Comparison of ENCODE assay signal across 8 cellular contexts in genomic region chr7:72827839-72828591, GRCh38. TPM values are rescaled to one million over a fixed set of nuclear protein-coding genes. Genes with fewer than 3 reads are reported as not detected.
DNase-seq lines count a peak whose midpoint lies in the region; ATAC-seq and TF ChIP-seq lines count a peak whose summit lies in the region.
"Not testable (repeated sequence)": the region's sequence is repeated elsewhere in the genome, so short reads cannot be mapped to it uniquely, and the experiment has no call there.

A gene with protein sequence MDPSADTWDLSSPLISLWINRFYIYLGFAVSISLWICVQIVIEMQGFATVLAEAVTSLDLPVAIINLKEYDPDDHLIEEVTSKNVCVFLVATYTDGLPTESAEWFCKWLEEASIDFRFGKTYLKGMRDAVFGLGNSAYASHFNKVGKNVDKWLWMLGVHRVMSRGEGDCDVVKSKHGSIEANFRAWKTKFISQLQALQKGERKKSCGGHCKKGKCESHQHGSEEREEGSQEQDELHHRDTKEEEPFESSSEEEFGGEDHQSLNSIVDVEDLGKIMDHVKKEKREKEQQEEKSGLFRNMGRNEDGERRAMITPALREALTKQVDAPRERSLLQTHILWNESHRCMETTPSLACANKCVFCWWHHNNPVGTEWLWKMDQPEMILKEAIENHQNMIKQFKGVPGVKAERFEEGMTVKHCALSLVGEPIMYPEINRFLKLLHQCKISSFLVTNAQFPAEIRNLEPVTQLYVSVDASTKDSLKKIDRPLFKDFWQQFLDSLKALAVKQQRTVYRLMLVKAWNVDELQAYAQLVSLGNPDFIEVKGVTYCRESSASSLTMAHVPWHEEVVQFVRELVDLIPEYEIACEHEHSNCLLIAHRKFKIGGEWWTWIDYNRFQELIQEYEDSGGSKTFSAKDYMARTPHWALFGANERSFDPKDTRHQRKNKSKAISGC (minus strand): TSS chr7:72828200. CDS start chr7:72828075, 125 bp downstream.

- DNase-seq in BJ (ENCODE audit: low read depth) = peak; percentile 77
- DNase-seq in GM19240 (ENCODE audit: insufficient read length, low spot score) = peak; percentile 19
- peak; percentile 94 to 96 for DNase-seq in NCI-H524 (lab: John Stamatoyannopoulos, UW)
- DNase-seq in activated CD4-positive, alpha-beta T cell treated with anti-CD3 and anti-CD28 coated beads for 4 hours = peak; percentile 95 to 96
- DNase-seq in kidney epithelial cell (ENCODE audit: low read depth) = peak; percentile 87
- DNase-seq in stimulated activated CD4-positive, alpha-beta T cell treated with anti-CD3 and anti-CD28 coated beads, Interleukin-15, amount 100 ng/mL, for 24 hours = peak; percentile 97

- H3K36me3 ChIP-seq in BJ (ENCODE audit: control insufficient read depth, insufficient read depth, low read length); kidney epithelial cell (ENCODE audit: control insufficient read depth, insufficient read depth, low read length): not testable (repeated sequence)

- H3K27me3 ChIP-seq in BJ (ENCODE audit: control insufficient read depth, insufficient read depth, low read length); kidney epithelial cell (ENCODE audit: control insufficient read depth, insufficient read depth, low read length): not testable (repeated sequence)

- POLR2A ChIA-PET in BJ (lab: Charles Lee) = not testable (repeated sequence)

- H3K4me3 ChIP-seq in BJ (ENCODE audit: low read depth, low read length) (peak within 1 kb of the TSS; percentile 72), kidney epithelial cell (ENCODE audit: low read depth, low read length) (peak within 1 kb of the TSS; percentile 60)

- CTCF ChIA-PET in BJ (lab: Yijun Ruan, JAX) = interaction anchor here (3.4 kb wide), 1 partner anchor 89 kb away, joined by 19 read pairs; no protein-coding TSS in a partner anchor

- peak within 1 kb of the TSS; percentile 75 for H3K27ac ChIP-seq in cingulate gyrus (ENCODE audit: low read depth, low read length)

- TF ChIP-seq CTCF in BJ (IDR thresholded peaks at IDR 0.05; ENCODE audit: insufficient read depth, low read depth, low read length); kidney epithelial cell (IDR thresholded peaks at IDR 0.05; ENCODE audit: insufficient read depth, low read length, poor library complexity, severe bottlenecking): not testable (repeated sequence)

- peak; percentile 86 for ATAC-seq in HG03457 (IDR thresholded peaks at IDR 0.05; ENCODE audit: unreplicated experiment)

RNA-seq across cellular contexts. Expression of the gene that starts here (rescaled TPM):
- 0.37 and 0.66 TPM in 2 replicates for polyA plus RNA-seq in BJ (2011; rRNA removed)
- 1.0 and 1.7 TPM in 2 replicates for polyA minus RNA-seq in BJ (2011; rRNA and poly(A)+ RNA removed)
- 8.4 and 8.7 TPM in 2 replicates for total RNA-seq in kidney epithelial cell

Comparison
In these comparisons a context has a peak if more than half of its experiments do, and no peak if none do; other contexts are left out.
1. Peak in every context shown above with its lines: DNase-seq, ATAC-seq, H3K4me3 ChIP-seq and H3K27ac ChIP-seq.
2. DNase-seq: peak in every context shown above with its lines; median percentile 97 in stimulated activated CD4-positive, alpha-beta T cell treated with anti-CD3 and anti-CD28 coated beads, Interleukin-15, amount 100 ng/mL, for 24 hours; 96 in activated CD4-positive, alpha-beta T cell treated with anti-CD3 and anti-CD28 coated beads for 4 hours; 95 in NCI-H524; 87 in kidney epithelial cell; 77 in BJ; 19 in GM19240.